Comparison of ENCODE assay signal across 10 cellular contexts in the genomic region with DNA sequence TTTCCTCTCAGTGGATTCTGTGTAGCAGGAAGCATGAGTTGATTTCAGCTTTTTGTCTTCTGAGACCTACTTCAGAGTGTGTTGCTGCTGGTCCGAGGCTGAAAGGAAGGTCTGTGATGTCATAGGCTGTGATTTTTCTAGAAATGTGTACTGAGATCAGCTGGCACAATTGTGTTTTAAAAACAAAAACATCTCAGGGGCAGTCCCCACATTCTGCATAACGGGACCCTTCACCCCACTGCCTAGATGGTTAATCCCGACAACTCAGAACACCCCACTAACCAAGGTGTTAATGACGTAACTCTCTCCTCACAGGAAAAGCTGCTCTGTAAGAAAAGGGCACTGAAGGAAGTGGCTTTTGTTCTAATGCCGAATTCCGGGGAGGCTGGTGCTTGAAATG. TPM values are rescaled to one million over a fixed set of nuclear protein-coding genes. Genes with fewer than 3 reads are reported as not detected.
DNase-seq lines count a peak whose midpoint lies in the region; ATAC-seq, FAIRE-seq and TF ChIP-seq lines count a peak whose summit lies in the region.
"Had no signal": no experiment of that assay in that cellular context is flagged by ENCODE, and none has a peak within 500 bp of the region (broad histone marks: within the 10 kb centered on the region; RNA-seq: fewer than 3 reads in every experiment).

No MANE protein-coding gene starts in this region.

- BruUV-seq in HepG2 (replicated peaks; lab: Mats Ljungman, UMichigan): no TSS peak

- H4K20me1 ChIP-seq in HepG2 (ENCODE audit: insufficient read depth, low read length): no peaks in the 10 kb centered on the region

- no peak for ATAC-seq in HepG2
- no peak for ATAC-seq in right lobe of liver
- no peak for ATAC-seq in gastroesophageal sphincter

- TF ChIP-seq POLR2A in HepG2 (IDR thresholded peaks at IDR 0.05; ENCODE audit: insufficient read depth in 1 of 2, low read depth in 2 of 2, low read length in 2 of 2) (no peak), right lobe of liver (IDR thresholded peaks at IDR 0.05) (no peak), gastroesophageal sphincter (IDR thresholded peaks at IDR 0.05) (no peak)

- TF ChIP-seq EP300 in HepG2 (IDR thresholded peaks at IDR 0.05; ENCODE audit: low read depth in 2 of 2, low read length in 2 of 2): no peak
- TF ChIP-seq EP300 in HepG2 (CRISPR knock-in tag; IDR thresholded peaks at IDR 0.05; ENCODE audit: borderline replicate concordance): no peak
- no peak for TF ChIP-seq EP300 in gastroesophageal sphincter (IDR thresholded peaks at IDR 0.05)

- 20% methylated on average over 6 of the region's 6 CpGs for WGBS in HepG2 (ENCODE audit: low lambda C conversion rate)
- 47% methylated on average over 6 of the region's 6 CpGs for WGBS in right lobe of liver (ENCODE audit: insufficient coverage, low coverage, low lambda C conversion rate, missing lambda C conversion rate)
- 67 to 77% methylated on average over 3 to 6 of the region's 6 CpGs for WGBS in gastroesophageal sphincter (ENCODE audit: low coverage in 1 of 2), 2 donors

- POLR2A ChIA-PET in HepG2 (lab: Yijun Ruan, JAX): interaction anchor here (1.2 to 2.3 kb wide), 6 partner anchors 17 to 60 kb away, joined by 3 to 17 read pairs (median 4); partner anchors contain the start of gene PPP2R5A

- peak overlapping the region; percentile 63 for H3K4me2 ChIP-seq in HepG2 (ENCODE audit: low read depth, low read length)

- no peaks in the 10 kb centered on the region for H3K9me3 ChIP-seq in HepG2 (ENCODE audit: low read length)
- no peaks in the 10 kb centered on the region for H3K9me3 ChIP-seq in right lobe of liver
- H3K9me3 ChIP-seq in kidney (ENCODE audit: control insufficient read depth in 1 of 2, low read length in 2 of 2): no peaks in the 10 kb centered on the region
- H3K9me3 ChIP-seq in subcutaneous abdominal adipose tissue (ENCODE audit: control insufficient read depth in 5 of 5, low read length in 5 of 5): no peaks in the 10 kb centered on the region
- no peaks in the 10 kb centered on the region for H3K9me3 ChIP-seq in gastroesophageal sphincter

- TF ChIP-seq RAD21 in HepG2 (CRISPR knock-in tag; IDR thresholded peaks at IDR 0.05): no peak

- no peak overlapping the region for H3K27ac ChIP-seq in HepG2 (ENCODE audit: extremely low read length, insufficient read depth, low read length)
- peak overlapping the region in 1 of 3 donors; percentile 31 for H3K27ac ChIP-seq in right lobe of liver
- peak overlapping the region; percentile 77 to 81 for H3K27ac ChIP-seq in kidney (ENCODE audit: low read depth in 2 of 2, low read length in 2 of 2)
- peak overlapping the region; percentile 92 for H3K27ac ChIP-seq in subcutaneous abdominal adipose tissue (ENCODE audit: low read depth, low read length)
- no peak overlapping the region for H3K27ac ChIP-seq in gastroesophageal sphincter

- in situ Hi-C loops in HepG2 (cut with HindIII; ENCODE audit: extremely low pct_ligation_motif_present, low pct_unique_long_range_greater_than_20kb): no loop called here

- no peak for DNase-seq in HepG2 (ENCODE audit: low spot score)
- no peak for DNase-seq in right lobe of liver
- peak; percentile 22 for DNase-seq in activated CD8-positive, alpha-beta memory T cell treated with anti-CD3 and anti-CD28 coated beads, Interleukin-2, amount 50 U/mL, for 4 hours
- DNase-seq in kidney: no peak
- no peak for DNase-seq in midbrain (lab: John Stamatoyannopoulos, UW)
- no peak for DNase-seq in nucleus accumbens (lab: John Stamatoyannopoulos, UW)
- DNase-seq: Kasumi-1 had no signal

- no peak overlapping the region for H2AFZ ChIP-seq in HepG2 (ENCODE audit: low read length)

- peaks cover 61% of the 10 kb centered on the region for H3K4me1 ChIP-seq in HepG2 (ENCODE audit: insufficient read depth, low read length)
- H3K4me1 ChIP-seq in right lobe of liver: peaks cover 0 to 43% (median 15%) of the 10 kb centered on the region in 4 donors
- H3K4me1 ChIP-seq in kidney (ENCODE audit: control insufficient read depth in 1 of 2, insufficient read depth in 1 of 2, low read depth in 1 of 2, low read length in 2 of 2): peaks cover 21 to 29% of the 10 kb centered on the region in 2 donors
- H3K4me1 ChIP-seq in subcutaneous abdominal adipose tissue (ENCODE audit: control insufficient read depth in 5 of 5, insufficient read depth in 5 of 5, low read length in 5 of 5): peaks cover 5 to 29% (median 19%) of the 10 kb centered on the region in 5 donors
- H3K4me1 ChIP-seq in gastroesophageal sphincter: no peaks in the 10 kb centered on the region

- no peak overlapping the region; a peak in 1 of 6 replicates for H3K4me3 ChIP-seq in HepG2 (replicated peaks in 1 of 3; ENCODE audit: insufficient read depth in 1 of 3, low read depth in 2 of 3, low read length in 3 of 3)
- no peak overlapping the region for H3K4me3 ChIP-seq in right lobe of liver
- H3K4me3 ChIP-seq in kidney (ENCODE audit: low read length in 2 of 2): no peak overlapping the region
- no peak overlapping the region for H3K4me3 ChIP-seq in subcutaneous abdominal adipose tissue (ENCODE audit: low read depth in 1 of 5, low read length in 5 of 5)
- no peak overlapping the region for H3K4me3 ChIP-seq in gastroesophageal sphincter
- H3K4me3 ChIP-seq: cardiac muscle cell had no signal

- TF ChIP-seq CTCF in HepG2 (CRISPR knock-in tag; IDR thresholded peaks at IDR 0.05): no peak
- no peak for TF ChIP-seq CTCF in right lobe of liver (IDR thresholded peaks at IDR 0.05)
- no peak for TF ChIP-seq CTCF in kidney (IDR thresholded peaks at IDR 0.05; ENCODE audit: borderline replicate concordance, extremely low read depth, insufficient read depth)
- no peak for TF ChIP-seq CTCF in gastroesophageal sphincter (IDR thresholded peaks at IDR 0.05)

- no peaks in the 10 kb centered on the region for H3K79me2 ChIP-seq in HepG2 (ENCODE audit: insufficient read depth, low read length)

- peaks cover 0 to 4% of the 10 kb centered on the region in 2 experiments; a peak in 1 of 5 replicates for H3K27me3 ChIP-seq in HepG2 (ENCODE audit: control insufficient read depth in 1 of 2, insufficient read depth in 2 of 2, low read length in 2 of 2)
- H3K27me3 ChIP-seq in right lobe of liver: no peaks in the 10 kb centered on the region
- no peaks in the 10 kb centered on the region for H3K27me3 ChIP-seq in subcutaneous abdominal adipose tissue (ENCODE audit: control insufficient read depth in 5 of 5, insufficient read depth in 4 of 5, low read length in 5 of 5)
- no peaks in the 10 kb centered on the region for H3K27me3 ChIP-seq in gastroesophageal sphincter
- H3K27me3 ChIP-seq: cardiac muscle cell had no signal

- FAIRE-seq in HepG2 (lab: Jason Lieb, UNC): no peak
- no peak for FAIRE-seq in kidney (lab: Jason Lieb, UNC)

- H3K9ac ChIP-seq in HepG2 (ENCODE audit: insufficient read depth, low read depth, low read length): no peak overlapping the region
- no peak overlapping the region for H3K9ac ChIP-seq in kidney (ENCODE audit: low read length in 2 of 2)
- no peak overlapping the region for H3K9ac ChIP-seq in subcutaneous abdominal adipose tissue (ENCODE audit: low read length in 5 of 5)

- H3K36me3 ChIP-seq in HepG2 (replicated peaks in 1 of 2; ENCODE audit: control insufficient read depth in 1 of 2, insufficient read depth in 2 of 2, low read length in 2 of 2) (no peaks in the 10 kb centered on the region), right lobe of liver (no peaks in the 10 kb centered on the region), kidney (ENCODE audit: control insufficient read depth in 1 of 2, insufficient read depth in 2 of 2, low read length in 2 of 2) (no peaks in the 10 kb centered on the region), subcutaneous abdominal adipose tissue (ENCODE audit: control insufficient read depth in 5 of 5, insufficient read depth in 5 of 5, low read length in 5 of 5) (no peaks in the 10 kb centered on the region), gastroesophageal sphincter (no peaks in the 10 kb centered on the region)
- H3K36me3 ChIP-seq: cardiac muscle cell had no signal

- intact Hi-C loops in HepG2 (cut with micrococcal nuclease; ENCODE audit: unreplicated experiment): loop anchor here (5.0 kb wide), 2 partner anchors 47 to 62 kb away; partner anchors contain the start of gene PPP2R5A
- intact Hi-C loops in right lobe of liver (cut with DNase I): no loop called here
- intact Hi-C loops in kidney (cut with DNase I): no loop called here

- CTCF ChIA-PET in HepG2 (lab: Yijun Ruan, JAX; ENCODE audit: low intra/inter-chr PET ratio, low total read pairs): no interaction called here

RNA-seq across cellular contexts. Expression of gene PPP2R5A, which starts 59.8 kb away (rescaled TPM):
- total RNA-seq in HepG2 (2016; rRNA removed; fragmentation: Illumina TruSeq; extraction: Trizol) (22.0 and 26.5 TPM in 2 replicates), right lobe of liver (10 to 100 TPM; 28.5 to 57.2 (median 33.3) TPM), kidney (67.3 TPM), gastroesophageal sphincter (10 to 100 TPM; 43.2 to 88.9 (median 59.5) TPM)
- total RNA-seq in HepG2 (2016; cell fraction: cytosol; rRNA removed; fragmentation: Illumina TruSeq; extraction: Trizol; ENCODE audit: low read depth): 6.9 and 7.3 TPM in 2 replicates
- 21.8 and 25.0 TPM in 2 replicates for total RNA-seq in HepG2 (2016; cell fraction: insoluble cytoplasmic fraction; rRNA removed; fragmentation: Illumina TruSeq; extraction: Trizol)
- 22.7 and 24.3 TPM in 2 replicates for total RNA-seq in HepG2 (2016; cell fraction: membrane; rRNA removed; fragmentation: Illumina TruSeq; extraction: Trizol)
- 15.8 and 16.6 TPM in 2 replicates for total RNA-seq in HepG2 (2016; cell fraction: nucleus; rRNA removed; fragmentation: Illumina TruSeq; extraction: Trizol)
- polyA plus RNA-seq in HepG2 (2011; rRNA removed) (27.5 and 31.4 TPM in 2 replicates), kidney (ENCODE audit: insufficient read depth, low read depth, low replicate concordance) (36.6 TPM)
- 14.2 and 20.6 TPM in 2 replicates for polyA plus RNA-seq in HepG2 (2011; cell fraction: cytosol; rRNA removed)
- 13.4 and 15.4 TPM in 2 replicates for polyA plus RNA-seq in HepG2 (2011; cell fraction: nucleus; rRNA removed)
- polyA plus RNA-seq in HepG2 (2012): 20.6 and 22.6 TPM in 2 replicates
- polyA plus RNA-seq in HepG2 (2016; cell fraction: cytosol; fragmentation: Illumina TruSeq; extraction: Trizol; ENCODE audit: low read depth): 5.8 and 6.4 TPM in 2 replicates
- 27.2 and 28.9 TPM in 2 replicates for polyA plus RNA-seq in HepG2 (2016; cell fraction: insoluble cytoplasmic fraction; fragmentation: Illumina TruSeq; extraction: Trizol; ENCODE audit: low read depth)
- polyA plus RNA-seq in HepG2 (2016; cell fraction: membrane; fragmentation: Illumina TruSeq; extraction: Trizol; ENCODE audit: low read depth): 18.6 and 19.6 TPM in 2 replicates
- 19.9 and 22.9 TPM in 2 replicates for polyA plus RNA-seq in HepG2 (2016; cell fraction: nucleus; fragmentation: Illumina TruSeq; extraction: Trizol; ENCODE audit: insufficient read depth, low read depth)
- polyA minus RNA-seq in HepG2 (2011; rRNA and poly(A)+ RNA removed; ENCODE audit: low replicate concordance): 10.8 and 12.7 TPM in 2 replicates
- polyA minus RNA-seq in HepG2 (2011; cell fraction: cytosol; rRNA and poly(A)+ RNA removed): 16.4 and 21.3 TPM in 2 replicates
- 21.4 and 23.7 TPM in 2 replicates for polyA minus RNA-seq in HepG2 (2011; cell fraction: nucleus; rRNA and poly(A)+ RNA removed)

Comparison
In these comparisons a context has a peak if more than half of its experiments do, and no peak if none do; other contexts are left out.
1. H3K27ac ChIP-seq: peak in kidney (2 of 2) and subcutaneous abdominal adipose tissue (single experiment); none in HepG2 (single experiment) and gastroesophageal sphincter (0 of 4).